Comparison of ENCODE assay signal across 8 cellular contexts in the genomic region with DNA sequence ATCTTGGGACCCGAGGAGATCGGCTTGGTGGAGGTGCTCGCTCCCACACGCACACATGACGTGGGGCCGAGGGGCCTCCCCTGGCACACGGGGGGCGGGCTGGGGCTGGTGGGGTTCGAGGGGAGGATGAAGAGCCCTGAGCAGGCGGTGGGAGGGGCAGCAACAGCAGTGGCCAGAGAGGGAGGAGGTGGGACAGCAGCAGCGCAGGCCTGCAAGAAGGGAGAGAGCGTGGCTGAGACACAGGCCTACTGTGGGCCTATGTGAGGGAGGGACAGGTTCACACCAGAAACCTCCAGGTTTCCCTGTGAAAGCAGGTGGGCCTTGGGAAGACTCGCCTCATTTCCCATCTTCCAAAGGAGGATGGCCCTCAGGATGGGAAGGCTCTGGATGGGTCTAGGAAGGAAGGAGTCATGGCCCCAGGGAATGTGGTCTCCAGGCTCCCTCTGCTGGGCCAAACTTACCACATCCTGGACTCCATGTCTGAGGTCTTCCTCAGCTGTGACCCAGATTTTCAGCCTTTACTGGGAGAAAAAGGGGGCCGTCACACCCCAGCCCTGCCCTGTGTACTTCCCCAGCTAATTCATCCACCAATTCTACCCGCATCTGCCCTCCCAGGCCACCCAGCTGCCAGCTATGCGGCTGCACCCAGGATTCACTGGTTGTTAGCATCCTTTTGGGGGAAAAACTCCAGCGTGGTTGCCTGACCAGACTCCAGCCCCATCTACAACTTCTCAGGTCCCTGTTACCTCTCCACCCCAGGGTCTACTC. TPM values are rescaled to one million over a fixed set of nuclear protein-coding genes. Genes with fewer than 3 reads are reported as not detected.
DNase-seq lines count a peak whose midpoint lies in the region; ATAC-seq and TF ChIP-seq lines count a peak whose summit lies in the region.

No MANE protein-coding gene starts in this region.

- no peak overlapping the region for H2BK120ac ChIP-seq in IMR-90 (ENCODE audit: low read depth, low read length)

- POLR2A ChIA-PET in IMR-90 (lab: Charles Lee; ENCODE audit: unreplicated experiment) (no interaction called here), WTC11 (lab: Charles Lee) (interaction anchor here (1.0 kb wide), 1 partner anchor 8 kb away, joined by 4 read pairs; a partner anchor contains a TSS)

- peak overlapping the region; percentile 29; the same call in 1 of the 2 replicates for H3K4me3 Mint-ChIP-seq in WTC11

- H2AK9ac ChIP-seq in IMR-90 (replicated peaks; ENCODE audit: low read depth, low read length, poor library complexity) = peak overlapping the region; percentile 91

- no peak overlapping the region for H3K4me2 ChIP-seq in IMR-90 (ENCODE audit: low read depth, low read length)

- H3K27ac Mint-ChIP-seq in WTC11 = no peak overlapping the region; the same call in 1 of the 2 replicates

- H4K91ac ChIP-seq in IMR-90 (ENCODE audit: insufficient read depth, low read depth, low read length) = no peak overlapping the region

- BruUV-seq in IMR-90 (replicated peaks; lab: Mats Ljungman, UMichigan) = no TSS peak

- no peaks in the 10 kb centered on the region for H3K9me3 Mint-ChIP-seq in WTC11

- H4K20me1 ChIP-seq in IMR-90 (ENCODE audit: insufficient read depth, low read length) = no peaks in the 10 kb centered on the region

- H3K18ac ChIP-seq in IMR-90 (ENCODE audit: low read depth, low read length) = no peak overlapping the region

- dilution Hi-C loops in IMR-90 (cut with HindIII; ENCODE audit: low sequenced_read_pairs, unreplicated experiment) = no loop called here

- WGBS in IMR-90 (ENCODE audit: extremely low coverage in 2 of 2, insufficient read length in 1 of 2), 2 experiments = 65% methylated on average over 2 of the region's 17 CpGs; no CpG with 5 or more reads in 1 of the 2 experiments

- H3K4me3 ChIP-seq in IMR-90 (ENCODE audit: insufficient read depth, low read depth, low read length) = no peak overlapping the region

- TF ChIP-seq CTCF in IMR-90 (conservative IDR thresholded peaks at IDR 0.05; ENCODE audit: low read depth, low read length) (peak; percentile 74), WTC11 (IDR thresholded peaks at IDR 0.05) (peak; percentile 36; the same call in 1 of the 2 replicates)

- no peaks in the 10 kb centered on the region for H3K9me1 ChIP-seq in IMR-90 (ENCODE audit: insufficient read depth, low read length)

- ATAC-seq in IMR-90 (ENCODE audit: low read depth) (peak; percentile 60), WTC11 (peak; percentile 78), HG03439 (IDR thresholded peaks at IDR 0.05; ENCODE audit: unreplicated experiment) (no peak), GM21423 (IDR thresholded peaks at IDR 0.05; ENCODE audit: unreplicated experiment) (no peak), HG02840 (IDR thresholded peaks at IDR 0.05; ENCODE audit: low FRiP score, unreplicated experiment) (no peak)

- H3K14ac ChIP-seq in IMR-90 (replicated peaks; ENCODE audit: low read depth, low read length) = no peak overlapping the region

- H3K4me1 ChIP-seq in IMR-90 (ENCODE audit: control insufficient read depth, insufficient read depth, low read length) = peaks cover 4% of the 10 kb centered on the region

- peaks cover 10 to 17% of the 10 kb centered on the region in 2 experiments; a peak in 3 of 4 replicates for H3K79me1 ChIP-seq in IMR-90 (ENCODE audit: low read depth in 1 of 2, low read length in 2 of 2)

- H3K9ac ChIP-seq in IMR-90 (ENCODE audit: low read depth, low read length) = no peak overlapping the region

- no peak overlapping the region for H3K4ac ChIP-seq in IMR-90 (ENCODE audit: low read depth, low read length)

- TF ChIP-seq POLR2A in IMR-90 (IDR thresholded peaks at IDR 0.05; ENCODE audit: low read depth, low read length) = no peak

- H4K5ac ChIP-seq in IMR-90 (ENCODE audit: low read depth, low read length) = no peak overlapping the region

- H2BK20ac ChIP-seq in IMR-90 (ENCODE audit: low read depth, low read length) = no peak overlapping the region

- no peak overlapping the region for H2BK5ac ChIP-seq in IMR-90 (ENCODE audit: low read depth, low read length, poor library complexity, severe bottlenecking)

- TF ChIP-seq RAD21 in IMR-90 (IDR thresholded peaks at IDR 0.05; ENCODE audit: low read length) = peak; percentile 86

- H3K36me3 ChIP-seq in IMR-90 (ENCODE audit: control insufficient read depth, insufficient read depth, low read length) = peaks cover 8% of the 10 kb centered on the region

- no peak overlapping the region; a peak in 1 of 4 replicates for H4K8ac ChIP-seq in IMR-90 (ENCODE audit: low read depth in 2 of 2, low read length in 2 of 2)

- H3K23ac ChIP-seq in IMR-90 (ENCODE audit: low read depth, low read length) = no peak overlapping the region

- CTCF ChIA-PET in IMR-90 (lab: Yijun Ruan, JAX) (interaction anchor here (0.6 kb wide), 1 partner anchor 140 kb away, joined by 3 read pairs; no protein-coding TSS in a partner anchor), WTC11 (lab: Charles Lee) (interaction anchor here (0.5 to 3.1 kb wide), 16 partner anchors 9 to 127 kb away, joined by 3 to 49 read pairs (median 5); a partner anchor contains a TSS)

- peak overlapping the region; percentile 75 for H2AFZ ChIP-seq in IMR-90 (replicated peaks; ENCODE audit: low read length, poor library complexity)

- no peaks in the 10 kb centered on the region for H3K9me3 ChIP-seq in IMR-90 (ENCODE audit: control insufficient read depth, insufficient read depth, low read length)

- peaks cover 43% of the 10 kb centered on the region for H3K27me3 Mint-ChIP-seq in WTC11 (ENCODE audit: low read depth)

- H2BK15ac ChIP-seq in IMR-90 (ENCODE audit: low read depth, low read length) = no peak overlapping the region

- H2AK5ac ChIP-seq in IMR-90 (ENCODE audit: low read depth, low read length) = peak overlapping the region; percentile 51

- peak; percentile 43 to 44 for DNase-seq in activated T-cell treated with anti-CD3 and anti-CD28 coated beads, Interleukin-2, amount 50 U/mL, for 48 hours
- no peak for DNase-seq in activated T-cell treated with anti-CD3 and anti-CD28 coated beads for 4 hours
- peak; percentile 64 for DNase-seq in IMR-90
- peak; percentile 71 for DNase-seq in WTC11 (ENCODE audit: low spot score)
- DNase-seq in iris pigment epithelial cell (ENCODE audit: low read depth) = peak; percentile 59

- intact Hi-C loops in IMR-90 (cut with micrococcal nuclease) = loop anchor here (1.0 kb wide), 1 partner anchor 80 kb away; no protein-coding TSS in a partner anchor

- in situ Hi-C loops in IMR-90 (cut with MboI; ENCODE audit: low sequenced_read_pairs) = no loop called here

- no peaks in the 10 kb centered on the region for H3K36me3 Mint-ChIP-seq in WTC11

- peaks cover 25% of the 10 kb centered on the region for H3K4me1 Mint-ChIP-seq in WTC11

- no peak overlapping the region for H3K56ac ChIP-seq in IMR-90 (ENCODE audit: extremely low read depth, insufficient read depth, low read length)

- no peaks in the 10 kb centered on the region for H3K27me3 ChIP-seq in IMR-90 (ENCODE audit: control insufficient read depth, insufficient read depth, low read length)

- H3K27ac ChIP-seq in IMR-90 (ENCODE audit: insufficient read depth, low read length) = no peak overlapping the region

TF ChIP-seq in IMR-90, 13 proteins besides CTCF, POLR2A, EP300 and RAD21:
- no peak for TF ChIP-seq MXI1 (IDR thresholded peaks at IDR 0.05; ENCODE audit: borderline replicate concordance, low read depth, low read length)
- peak; percentile 79 for TF ChIP-seq SMC3 (IDR thresholded peaks at IDR 0.05; ENCODE audit: low read depth, low read length)
- TF ChIP-seq MAZ (IDR thresholded peaks at IDR 0.05; ENCODE audit: borderline replicate concordance, low read depth, low read length) = peak; percentile 22; the same call in 1 of the 2 replicates
TF ChIP-seq in IMR-90: peak in this region for 2.

TF ChIP-seq in WTC11, 78 proteins besides CTCF, POLR2A, EP300 and RAD21 (continues in another document):
- TF ChIP-seq, protein P1, sequence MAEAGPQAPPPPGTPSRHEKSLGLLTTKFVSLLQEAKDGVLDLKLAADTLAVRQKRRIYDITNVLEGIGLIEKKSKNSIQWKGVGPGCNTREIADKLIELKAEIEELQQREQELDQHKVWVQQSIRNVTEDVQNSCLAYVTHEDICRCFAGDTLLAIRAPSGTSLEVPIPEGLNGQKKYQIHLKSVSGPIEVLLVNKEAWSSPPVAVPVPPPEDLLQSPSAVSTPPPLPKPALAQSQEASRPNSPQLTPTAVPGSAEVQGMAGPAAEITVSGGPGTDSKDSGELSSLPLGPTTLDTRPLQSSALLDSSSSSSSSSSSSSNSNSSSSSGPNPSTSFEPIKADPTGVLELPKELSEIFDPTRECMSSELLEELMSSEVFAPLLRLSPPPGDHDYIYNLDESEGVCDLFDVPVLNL (CRISPR knock-in tag; IDR thresholded peaks at IDR 0.05; ENCODE audit: borderline replicate concordance, low read depth) = no peak

RNA-seq across cellular contexts. Expression of a gene that starts 2.8 kb away (rescaled TPM):
- total RNA-seq in IMR-90 (2012; rRNA removed) (under 0.01 and 0.18 TPM in 2 replicates), WTC11 (2021) (7.7 to 9.9 TPM (median 8.2 TPM) in 3 replicates)
- 5.4 and 6.8 TPM in 2 replicates for polyA plus RNA-seq in IMR-90 (2012; rRNA removed)
- polyA plus RNA-seq in IMR-90 (2012; cell fraction: cytosol; rRNA removed) = 4.1 and 11.4 TPM in 2 replicates
- 10.0 and 16.9 TPM in 2 replicates for polyA plus RNA-seq in IMR-90 (2012; cell fraction: nucleus; rRNA removed; ENCODE audit: low replicate concordance)

RNA-seq across cellular contexts. Expression of a gene that starts 8.6 kb away (rescaled TPM):
- total RNA-seq in IMR-90 (2012; rRNA removed) (16.3 and 17.5 TPM in 2 replicates), WTC11 (2021) (63.8 to 64.7 TPM (median 64.4 TPM) in 3 replicates)
- polyA plus RNA-seq in IMR-90 (2012; rRNA removed) = 53.7 and 55.6 TPM in 2 replicates
- polyA plus RNA-seq in IMR-90 (2012; cell fraction: cytosol; rRNA removed) = 23.1 and 32.3 TPM in 2 replicates
- 169 and 187 TPM in 2 replicates for polyA plus RNA-seq in IMR-90 (2012; cell fraction: nucleus; rRNA removed; ENCODE audit: low replicate concordance)

RNA-seq across cellular contexts. Expression of a gene that starts 26.1 kb away (rescaled TPM):
- total RNA-seq in IMR-90 (2012; rRNA removed) = 51.4 and 58.8 TPM in 2 replicates
- polyA plus RNA-seq in IMR-90 (2012; rRNA removed) = 135 and 138 TPM in 2 replicates
- 142 and 155 TPM in 2 replicates for polyA plus RNA-seq in IMR-90 (2012; cell fraction: cytosol; rRNA removed)
- 205 and 256 TPM in 2 replicates for polyA plus RNA-seq in IMR-90 (2012; cell fraction: nucleus; rRNA removed; ENCODE audit: low replicate concordance)
- 41.2 to 43.8 TPM (median 41.4 TPM) in 3 replicates for total RNA-seq in WTC11 (2021)

RNA-seq across cellular contexts. Expression of a gene that starts 34.8 kb away (rescaled TPM):
- total RNA-seq in IMR-90 (2012; rRNA removed) (22.0 and 25.3 TPM in 2 replicates), WTC11 (2021) (23.0 to 27.4 TPM (median 26.7 TPM) in 3 replicates)
- polyA plus RNA-seq in IMR-90 (2012; rRNA removed) = 31.1 and 47.5 TPM in 2 replicates
- 23.4 and 26.9 TPM in 2 replicates for polyA plus RNA-seq in IMR-90 (2012; cell fraction: cytosol; rRNA removed)
- polyA plus RNA-seq in IMR-90 (2012; cell fraction: nucleus; rRNA removed; ENCODE audit: low replicate concordance) = 64.9 and 157 TPM in 2 replicates

RNA-seq across cellular contexts. Expression of a gene that starts 50.5 kb away (rescaled TPM):
- not detected in 2 replicates for total RNA-seq in IMR-90 (2012; rRNA removed)
- polyA plus RNA-seq in IMR-90 (2012; rRNA removed) = 0.27 and 0.38 TPM in 2 replicates
- polyA plus RNA-seq in IMR-90 (2012; cell fraction: cytosol; rRNA removed) = 0.15 and 1.9 TPM in 2 replicates
- 0.88 and 1.2 TPM in 2 replicates for polyA plus RNA-seq in IMR-90 (2012; cell fraction: nucleus; rRNA removed; ENCODE audit: low replicate concordance)
- 2.1 to 4.2 TPM (median 3.2 TPM) in 3 replicates for total RNA-seq in WTC11 (2021)

Comparison
In these comparisons a context has a peak if more than half of its experiments do, and no peak if none do; other contexts are left out.
1. ATAC-seq: peak in IMR-90 (single experiment) and WTC11 (single experiment); none in HG03439 (single experiment), GM21423 (single experiment) and HG02840 (single experiment).